Comparison of ENCODE assay signal across 8 cellular contexts in the genomic region with DNA sequence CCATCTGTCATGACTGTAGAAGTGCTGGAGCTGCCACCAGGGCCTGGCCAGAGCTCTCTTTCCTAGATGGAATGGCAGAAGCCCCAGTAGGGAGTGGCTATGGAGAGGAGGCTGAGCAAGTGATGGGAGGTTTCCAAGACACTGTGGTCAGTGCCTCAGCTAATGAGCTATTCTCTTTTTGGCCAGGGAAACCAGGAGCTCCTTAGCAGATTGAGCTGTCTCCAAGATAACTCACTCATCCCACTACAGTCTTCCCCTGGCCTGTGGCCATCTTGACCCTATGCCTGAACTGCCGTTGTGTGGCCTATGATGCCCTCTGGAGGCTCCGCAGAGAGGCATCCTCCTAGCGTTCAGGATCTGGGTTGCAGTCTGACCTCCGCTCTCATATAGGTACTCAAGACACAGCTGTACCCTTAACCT.
DNase-seq lines count a peak whose midpoint lies in the region; ATAC-seq and TF ChIP-seq lines count a peak whose summit lies in the region.

No MANE protein-coding gene starts in this region.

- peak; percentile 56 for TF ChIP-seq CTCF in type B pancreatic cell (conservative IDR thresholded peaks at IDR 0.05)

- no peak overlapping the region for H3K27ac Mint-ChIP-seq in type B pancreatic cell
- no peak overlapping the region for H3K27ac Mint-ChIP-seq in activated CD4-positive, alpha-beta memory T cell treated with anti-CD3 and anti-CD28 coated beads for 36 hours

- peaks cover 33% of the 10 kb centered on the region for H3K36me3 Mint-ChIP-seq in type B pancreatic cell
- peaks cover 18% of the 10 kb centered on the region for H3K36me3 Mint-ChIP-seq in activated CD4-positive, alpha-beta memory T cell treated with anti-CD3 and anti-CD28 coated beads for 36 hours

- H3K27me3 Mint-ChIP-seq in type B pancreatic cell = no peaks in the 10 kb centered on the region
- no peaks in the 10 kb centered on the region for H3K27me3 Mint-ChIP-seq in activated CD4-positive, alpha-beta memory T cell treated with anti-CD3 and anti-CD28 coated beads for 36 hours

- no peaks in the 10 kb centered on the region for H3K9me3 Mint-ChIP-seq in type B pancreatic cell
- H3K9me3 Mint-ChIP-seq in activated CD4-positive, alpha-beta memory T cell treated with anti-CD3 and anti-CD28 coated beads for 36 hours = no peaks in the 10 kb centered on the region

- H3K4me3 Mint-ChIP-seq in type B pancreatic cell = no peak overlapping the region
- no peak overlapping the region for H3K4me3 Mint-ChIP-seq in activated CD4-positive, alpha-beta memory T cell treated with anti-CD3 and anti-CD28 coated beads for 36 hours

- peaks cover 45% of the 10 kb centered on the region for H3K4me1 Mint-ChIP-seq in type B pancreatic cell (ENCODE audit: unreplicated experiment)
- no peaks in the 10 kb centered on the region for H3K4me1 Mint-ChIP-seq in activated CD4-positive, alpha-beta memory T cell treated with anti-CD3 and anti-CD28 coated beads for 36 hours (ENCODE audit: low read depth)

- intact Hi-C loops in activated CD4-positive, alpha-beta memory T cell treated with anti-CD3 and anti-CD28 coated beads for 36 hours (cut with micrococcal nuclease) = no loop called here

- CTCF ChIA-PET in activated CD4-positive, alpha-beta memory T cell treated with anti-CD3 and anti-CD28 coated beads for 36 hours (lab: Charles Lee) = interaction anchor here (1.4 kb wide), 1 partner anchor 77 kb away, joined by 3 read pairs; no protein-coding TSS in a partner anchor

- DNase-seq in DMS 273 (lab: John Stamatoyannopoulos, UW; ENCODE audit: unreplicated experiment) (peak; percentile 46), DMS 273 treated with DMSO at 0.1 percent for 48 hours (lab: John Stamatoyannopoulos, UW) (no peak), UCSD-AML1 (lab: John Stamatoyannopoulos, UW; ENCODE audit: unreplicated experiment) (peak; percentile 37), iPS DF 19.7 (ENCODE audit: low read depth, low spot score) (peak; percentile 40), type B pancreatic cell (ENCODE audit: extremely low spot score, unreplicated experiment) (no peak), NCI-H2107 (lab: John Stamatoyannopoulos, UW) (no peak)
- no peak for DNase-seq in activated CD4-positive, alpha-beta memory T cell treated with anti-CD3 and anti-CD28 coated beads for 36 hours

- no peak for ATAC-seq in HG02973 (IDR thresholded peaks at IDR 0.05; ENCODE audit: unreplicated experiment)

- POLR2A ChIA-PET in activated CD4-positive, alpha-beta memory T cell treated with anti-CD3 and anti-CD28 coated beads for 36 hours (lab: Charles Lee) = no interaction called here

Comparison
In these comparisons a context has a peak if more than half of its experiments do, and no peak if none do; other contexts are left out.
1. DNase-seq: peak in DMS 273 (single experiment), UCSD-AML1 (single experiment) and iPS DF 19.7 (single experiment); none in DMS 273 treated with DMSO at 0.1 percent for 48 hours (single experiment), type B pancreatic cell (single experiment), NCI-H2107 (single experiment) and activated CD4-positive, alpha-beta memory T cell treated with anti-CD3 and anti-CD28 coated beads for 36 hours (single experiment).